ENCODE assay signal across 1 cellular context in genomic region chr12:15928870-15929571, GRCh38.
TF ChIP-seq lines count a peak whose summit lies in the region.

No MANE protein-coding gene starts in this region.

TF ChIP-seq in HCT116, 20 proteins besides CTCF, POLR2A, EP300 and RAD21:
- TF ChIP-seq MAX (IDR thresholded peaks at IDR 0.05) = no peak
- no peak for TF ChIP-seq YY1 (IDR thresholded peaks at IDR 0.05; ENCODE audit: extremely low read depth, insufficient replicate concordance, low read depth, low read length)
- no peak for TF ChIP-seq CEBPB (IDR thresholded peaks at IDR 0.05; ENCODE audit: low read depth)
- no peak for TF ChIP-seq TCF7L2 (IDR thresholded peaks at IDR 0.05; ENCODE audit: borderline replicate concordance, extremely low read depth, insufficient read depth, insufficient read length)
- TF ChIP-seq FOSL1 (IDR thresholded peaks at IDR 0.05; ENCODE audit: low read depth) = no peak
- TF ChIP-seq SP1 (IDR thresholded peaks at IDR 0.05; ENCODE audit: low read depth) = no peak
- TF ChIP-seq POLR2AphosphoS5 (IDR thresholded peaks at IDR 0.05; ENCODE audit: low read depth, low read length) = no peak
- TF ChIP-seq ATF3 (IDR thresholded peaks at IDR 0.05) = no peak
- TF ChIP-seq CBX3 (IDR thresholded peaks at IDR 0.05; ENCODE audit: low read depth) = no peak
- no peak for TF ChIP-seq ELF1 (IDR thresholded peaks at IDR 0.05; ENCODE audit: borderline replicate concordance, low read depth)
- no peak for TF ChIP-seq EZH2phosphoT487 (IDR thresholded peaks at IDR 0.05; ENCODE audit: borderline replicate concordance)
- TF ChIP-seq EZH2 (IDR thresholded peaks at IDR 0.05) = no peak
- TF ChIP-seq ZNF274 (IDR thresholded peaks at IDR 0.05; ENCODE audit: low read depth, low read length) = no peak
- TF ChIP-seq SRF (IDR thresholded peaks at IDR 0.05; ENCODE audit: low read depth) = no peak
TF ChIP-seq in HCT116: peak in this region for 0.
